8 cellular contexts compared by ENCODE assay signal in the genomic region with DNA sequence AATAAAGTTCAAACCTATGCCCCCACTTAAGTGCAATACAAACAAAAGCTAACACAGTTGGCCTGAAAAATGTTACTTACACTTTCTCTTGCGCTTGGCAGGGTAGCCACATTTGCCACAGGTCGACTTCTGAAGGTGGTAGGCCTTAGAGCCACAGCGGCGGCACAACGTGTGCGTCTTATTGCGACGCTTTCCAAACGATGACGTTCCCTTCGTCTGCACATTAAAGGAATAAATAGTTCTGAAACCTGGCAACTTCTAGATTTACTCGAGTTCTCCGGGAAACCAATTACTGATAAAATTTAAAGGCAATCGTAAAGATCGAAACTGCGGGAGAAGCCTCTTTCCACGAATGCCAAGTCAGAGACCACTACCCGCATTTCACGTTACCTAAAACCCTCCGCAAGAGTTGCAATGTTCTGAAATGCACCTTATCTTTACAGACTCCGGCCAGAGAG. TPM values are rescaled to one million over a fixed set of nuclear protein-coding genes. Genes with fewer than 3 reads are reported as not detected.
DNase-seq lines count a peak whose midpoint lies in the region; TF ChIP-seq lines count a peak whose summit lies in the region.

No MANE protein-coding gene starts in this region.

- no peaks in the 10 kb centered on the region for H3K27me3 Mint-ChIP-seq in Calu3 (ENCODE audit: unreplicated experiment)
- H3K27me3 Mint-ChIP-seq in activated T-helper 2 cell treated with anti-CD3 and anti-CD28 coated beads, Interferon-gamma antibody, Interleukin-2, Interleukin-4, amounts not matched to agents 10 μg/mL and 5 μg/mL and 100 μg/mL, durations not matched to agents 14 hours and 24 hours and 36 hours (ENCODE audit: low read depth) = no peaks in the 10 kb centered on the region

- no peaks in the 10 kb centered on the region for H3K9me3 Mint-ChIP-seq in Calu3 (ENCODE audit: low read depth, unreplicated experiment)
- H3K9me3 Mint-ChIP-seq in activated T-helper 2 cell treated with anti-CD3 and anti-CD28 coated beads, Interferon-gamma antibody, Interleukin-2, Interleukin-4, amounts not matched to agents 10 μg/mL and 5 μg/mL and 100 μg/mL, durations not matched to agents 14 hours and 24 hours and 36 hours = peaks cover 4% of the 10 kb centered on the region

- H3K4me3 Mint-ChIP-seq in Calu3 (ENCODE audit: low read depth, unreplicated experiment) = peak overlapping the region; percentile 89
- peak overlapping the region; percentile 99 for H3K4me3 Mint-ChIP-seq in activated T-helper 2 cell treated with anti-CD3 and anti-CD28 coated beads, Interferon-gamma antibody, Interleukin-2, Interleukin-4, amounts not matched to agents 10 μg/mL and 5 μg/mL and 100 μg/mL, durations not matched to agents 14 hours and 24 hours and 36 hours (ENCODE audit: low read depth)

- DNase-seq in Calu3 (no peak), NAMALWA (ENCODE audit: low spot score) (peak; percentile 44), foreskin fibroblast (peak in 1 of 2 donors; percentile 31), renal cortical epithelial cell (ENCODE audit: low read depth) (peak; percentile 21), GM03348 (ENCODE audit: low spot score) (no peak), AML-193 (lab: John Stamatoyannopoulos, UW) (no peak), mesenteric fat pad (ENCODE audit: low spot score) (no peak)
- peak; percentile 38 for DNase-seq in activated T-helper 2 cell treated with anti-CD3 and anti-CD28 coated beads, Interferon-gamma antibody, Interleukin-2, Interleukin-4, amounts not matched to agents 10 μg/mL and 5 μg/mL and 100 μg/mL, durations not matched to agents 14 hours and 24 hours and 36 hours (ENCODE audit: low spot score)

- H3K4me1 Mint-ChIP-seq in Calu3 (ENCODE audit: low read depth, unreplicated experiment) = peaks cover 25% of the 10 kb centered on the region
- H3K4me1 Mint-ChIP-seq in activated T-helper 2 cell treated with anti-CD3 and anti-CD28 coated beads, Interferon-gamma antibody, Interleukin-2, Interleukin-4, amounts not matched to agents 10 μg/mL and 5 μg/mL and 100 μg/mL, durations not matched to agents 14 hours and 24 hours and 36 hours (ENCODE audit: low read depth) = peaks cover 49% of the 10 kb centered on the region

- peak overlapping the region; percentile 98 for H3K27ac Mint-ChIP-seq in Calu3 (ENCODE audit: unreplicated experiment)
- peak overlapping the region; percentile 98 for H3K27ac Mint-ChIP-seq in activated T-helper 2 cell treated with anti-CD3 and anti-CD28 coated beads, Interferon-gamma antibody, Interleukin-2, Interleukin-4, amounts not matched to agents 10 μg/mL and 5 μg/mL and 100 μg/mL, durations not matched to agents 14 hours and 24 hours and 36 hours

- H3K36me3 Mint-ChIP-seq in Calu3 (ENCODE audit: insufficient read depth, unreplicated experiment) = peaks cover 63% of the 10 kb centered on the region
- peaks cover 65% of the 10 kb centered on the region for H3K36me3 Mint-ChIP-seq in activated T-helper 2 cell treated with anti-CD3 and anti-CD28 coated beads, Interferon-gamma antibody, Interleukin-2, Interleukin-4, amounts not matched to agents 10 μg/mL and 5 μg/mL and 100 μg/mL, durations not matched to agents 14 hours and 24 hours and 36 hours (ENCODE audit: low read depth)

- TF ChIP-seq CTCF in Calu3 (IDR thresholded peaks at IDR 0.05; ENCODE audit: unreplicated experiment) (no peak), foreskin fibroblast (IDR thresholded peaks at IDR 0.05; ENCODE audit: low read depth, low read length) (no peak)

- intact Hi-C loops in Calu3 (cut with micrococcal nuclease; ENCODE audit: unreplicated experiment) = loop anchor here (2.0 kb wide), 1 partner anchor 44 kb away; no protein-coding TSS in a partner anchor
- intact Hi-C loops in activated T-helper 2 cell treated with anti-CD3 and anti-CD28 coated beads, Interferon-gamma antibody, Interleukin-2, Interleukin-4, amounts not matched to agents 10 μg/mL and 5 μg/mL and 100 μg/mL, durations not matched to agents 14 hours and 24 hours and 36 hours (cut with micrococcal nuclease) = loop anchor here (2.0 to 10.0 kb wide), 3 partner anchors 156 to 1630 kb away; partner anchors contain the start of gene PTGER4

- CTCF ChIA-PET in Calu3 (lab: Charles Lee) = no interaction called here

- TSS peak; percentile 61 for BruUV-seq in Calu3 (replicated peaks; lab: Mats Ljungman, UMichigan)

- H3K4me3 ChIP-seq in foreskin fibroblast (ENCODE audit: low read depth in 1 of 2, low read length in 2 of 2) = peak overlapping the region; percentile 100

RNA-seq across cellular contexts. Expression of gene RPL37, which starts 0.6 kb away (rescaled TPM):
- 984 and 1,038 TPM in 2 replicates for total RNA-seq in Calu3 (2022)
- 1,583 and 1,632 TPM in 2 replicates for total RNA-seq in activated T-helper 2 cell treated with anti-CD3 and anti-CD28 coated beads, Interferon-gamma antibody, Interleukin-2, Interleukin-4, amounts not matched to agents 10 μg/mL and 5 μg/mL and 100 μg/mL, durations not matched to agents 14 hours and 24 hours and 36 hours
- total RNA-seq in renal cortical epithelial cell = 168 and 350 TPM in 2 replicates
- 961 TPM for total RNA-seq in mesenteric fat pad

RNA-seq across cellular contexts. Expression of gene CARD6, which starts 6.7 kb away (rescaled TPM):
- total RNA-seq in Calu3 (2022) (5.9 and 8.2 TPM in 2 replicates), renal cortical epithelial cell (7.0 and 10.8 TPM in 2 replicates), mesenteric fat pad (19.5 TPM)
- 1.5 and 1.6 TPM in 2 replicates for total RNA-seq in activated T-helper 2 cell treated with anti-CD3 and anti-CD28 coated beads, Interferon-gamma antibody, Interleukin-2, Interleukin-4, amounts not matched to agents 10 μg/mL and 5 μg/mL and 100 μg/mL, durations not matched to agents 14 hours and 24 hours and 36 hours

RNA-seq across cellular contexts. Expression of gene PRKAA1, which starts 36.2 kb away (rescaled TPM):
- total RNA-seq in Calu3 (2022) (117 and 118 TPM in 2 replicates), renal cortical epithelial cell (98.4 and 110 TPM in 2 replicates), mesenteric fat pad (83.9 TPM)
- total RNA-seq in activated T-helper 2 cell treated with anti-CD3 and anti-CD28 coated beads, Interferon-gamma antibody, Interleukin-2, Interleukin-4, amounts not matched to agents 10 μg/mL and 5 μg/mL and 100 μg/mL, durations not matched to agents 14 hours and 24 hours and 36 hours = 61.2 and 61.7 TPM in 2 replicates

Comparison
In these comparisons a context has a peak if more than half of its experiments do, and no peak if none do; other contexts are left out.
1. DNase-seq: peak in NAMALWA (single experiment), activated T-helper 2 cell treated with anti-CD3 and anti-CD28 coated beads, Interferon-gamma antibody, Interleukin-2, Interleukin-4, amounts not matched to agents 10 μg/mL and 5 μg/mL and 100 μg/mL, durations not matched to agents 14 hours and 24 hours and 36 hours (single experiment) and renal cortical epithelial cell (single experiment); none in Calu3 (single experiment), GM03348 (single experiment), AML-193 (0 of 2) and mesenteric fat pad (single experiment).